Comparison of ENCODE assay signal across 13 cellular contexts in genomic region chr1:246577082-246577719, GRCh38. TPM values are rescaled to one million over a fixed set of nuclear protein-coding genes. Genes with fewer than 3 reads are reported as not detected.
DNase-seq lines count a peak whose midpoint lies in the region; ATAC-seq, FAIRE-seq and TF ChIP-seq lines count a peak whose summit lies in the region.
"Had no signal": no experiment of that assay in that cellular context is flagged by ENCODE, and none has a peak within 500 bp of the region (broad histone marks: within the 10 kb centered on the region; RNA-seq: fewer than 3 reads in every experiment).

No MANE protein-coding gene starts in this region.

- H3K9me3 ChIP-seq in CD4-positive, alpha-beta T cell (ENCODE audit: control insufficient read depth, low read length): no peaks in the 10 kb centered on the region
- no peaks in the 10 kb centered on the region for H3K9me3 ChIP-seq in naive thymus-derived CD4-positive, alpha-beta T cell (ENCODE audit: control insufficient read depth in 2 of 3, low read length in 3 of 3)

- peak overlapping the region; percentile 81 for H3K27ac Mint-ChIP-seq in CD4-positive, alpha-beta T cell
- peak overlapping the region; percentile 48 for H3K27ac Mint-ChIP-seq in activated CD4-positive, alpha-beta memory T cell treated with anti-CD3 and anti-CD28 coated beads, Interleukin-2, amount 10 ng/mL, durations not matched to agents 7 days and 5 days
- H3K27ac Mint-ChIP-seq in naive thymus-derived CD4-positive, alpha-beta T cell: peak overlapping the region; percentile 24 to 90 (median 82)

- intact Hi-C loops in CD4-positive, alpha-beta T cell (cut with DNase I, micrococcal nuclease): loop anchor here in 1 of 2 experiments (10.0 kb wide), 1 partner anchor 1612 kb away; a partner anchor contains a TSS
- intact Hi-C loops in naive thymus-derived CD4-positive, alpha-beta T cell (cut with micrococcal nuclease): loop anchor here in 1 of 2 donors (1.0 kb wide), 2 partner anchors 10 to 14 kb away; no protein-coding TSS in a partner anchor

- H3K27ac ChIP-seq in CD4-positive, alpha-beta T cell (ENCODE audit: low read depth, low read length): no peak overlapping the region
- H3K27ac ChIP-seq in naive thymus-derived CD4-positive, alpha-beta T cell (ENCODE audit: low read depth, low read length): peak overlapping the region; percentile 68
- H3K27ac ChIP-seq: foreskin keratinocyte, RWPE1 had no signal

- POLR2A ChIA-PET in CD4-positive, alpha-beta T cell (lab: Charles Lee): no interaction called here
- POLR2A ChIA-PET in activated CD4-positive, alpha-beta memory T cell treated with anti-CD3 and anti-CD28 coated beads, Interleukin-2, amount 10 ng/mL, durations not matched to agents 7 days and 5 days (lab: Charles Lee): interaction anchor here (1.2 kb wide), 1 partner anchor 10 kb away, joined by 3 read pairs; no protein-coding TSS in a partner anchor
- POLR2A ChIA-PET in naive thymus-derived CD4-positive, alpha-beta T cell (lab: Charles Lee): interaction anchor here (0.9 kb wide), 1 partner anchor 10 kb away, joined by 3 read pairs; no protein-coding TSS in a partner anchor

- peaks cover 0 to 52% of the 10 kb centered on the region in 2 donors for H3K4me1 ChIP-seq in naive thymus-derived CD4-positive, alpha-beta T cell (ENCODE audit: control insufficient read depth in 2 of 2, insufficient read depth in 2 of 2, low read length in 2 of 2)
- H3K4me1 ChIP-seq: foreskin keratinocyte had no signal

- peak; percentile 84 for FAIRE-seq in GM12892 (lab: Jason Lieb, UNC)

- H3K27me3 Mint-ChIP-seq in CD4-positive, alpha-beta T cell: no peaks in the 10 kb centered on the region
- no peaks in the 10 kb centered on the region for H3K27me3 Mint-ChIP-seq in activated CD4-positive, alpha-beta memory T cell treated with anti-CD3 and anti-CD28 coated beads, Interleukin-2, amount 10 ng/mL, durations not matched to agents 7 days and 5 days
- no peaks in the 10 kb centered on the region for H3K27me3 Mint-ChIP-seq in naive thymus-derived CD4-positive, alpha-beta T cell

- H3K27me3 ChIP-seq in CD4-positive, alpha-beta T cell (ENCODE audit: control insufficient read depth, insufficient read depth, low read length): no peaks in the 10 kb centered on the region
- no peaks in the 10 kb centered on the region for H3K27me3 ChIP-seq in naive thymus-derived CD4-positive, alpha-beta T cell (ENCODE audit: control insufficient read depth in 2 of 2, insufficient read depth in 2 of 2, low read length in 2 of 2)
- H3K27me3 ChIP-seq: foreskin keratinocyte had no signal

- H3K36me3 Mint-ChIP-seq in CD4-positive, alpha-beta T cell (ENCODE audit: low read depth): peaks cover 45% of the 10 kb centered on the region
- peaks cover 30% of the 10 kb centered on the region for H3K36me3 Mint-ChIP-seq in activated CD4-positive, alpha-beta memory T cell treated with anti-CD3 and anti-CD28 coated beads, Interleukin-2, amount 10 ng/mL, durations not matched to agents 7 days and 5 days (ENCODE audit: low read depth)
- peaks cover 0 to 29% (median 21%) of the 10 kb centered on the region in 5 donors for H3K36me3 Mint-ChIP-seq in naive thymus-derived CD4-positive, alpha-beta T cell

- H3K4me1 Mint-ChIP-seq in CD4-positive, alpha-beta T cell (ENCODE audit: low read depth): peaks cover 83% of the 10 kb centered on the region
- H3K4me1 Mint-ChIP-seq in activated CD4-positive, alpha-beta memory T cell treated with anti-CD3 and anti-CD28 coated beads, Interleukin-2, amount 10 ng/mL, durations not matched to agents 7 days and 5 days: peaks cover 49% of the 10 kb centered on the region
- peaks cover 44 to 93% (median 78%) of the 10 kb centered on the region in 7 donors for H3K4me1 Mint-ChIP-seq in naive thymus-derived CD4-positive, alpha-beta T cell

- H3K4me3 ChIP-seq in naive thymus-derived CD4-positive, alpha-beta T cell (ENCODE audit: low read length): no peak overlapping the region

- peaks cover 0 to 3% (median 0%) of the 10 kb centered on the region in 3 experiments for H3K36me3 ChIP-seq in naive thymus-derived CD4-positive, alpha-beta T cell (ENCODE audit: control insufficient read depth in 2 of 3, insufficient read depth in 3 of 3, low read length in 3 of 3)

- no peak for TF ChIP-seq POLR2A in GM12892 (IDR thresholded peaks at IDR 0.05; ENCODE audit: low read depth, low read length)

- no peak for TF ChIP-seq CTCF in CD4-positive, alpha-beta T cell (IDR thresholded peaks at IDR 0.05)

- DNase-seq in CD4-positive, alpha-beta T cell: no peak
- DNase-seq in GM12892 (ENCODE audit: insufficient read length): no peak
- no peak for DNase-seq in activated CD4-positive, alpha-beta memory T cell treated with anti-CD3 and anti-CD28 coated beads, Interleukin-2, amount 10 ng/mL, durations not matched to agents 7 days and 5 days
- peak in 4 of 9 donors; percentile 19 to 45 (median 25) for DNase-seq in naive thymus-derived CD4-positive, alpha-beta T cell
- no peak for DNase-seq in NCI-H82 (lab: John Stamatoyannopoulos, UW)
- DNase-seq in DMS79 treated with DMSO at 0.1 percent for 48 hours (lab: John Stamatoyannopoulos, UW): no peak
- DNase-seq: effector CD8-positive, alpha-beta T cell; foreskin keratinocyte; islet precursor cell; NCI-H345 had no signal

- H3K4me3 Mint-ChIP-seq in CD4-positive, alpha-beta T cell: peak overlapping the region; percentile 72
- H3K4me3 Mint-ChIP-seq in activated CD4-positive, alpha-beta memory T cell treated with anti-CD3 and anti-CD28 coated beads, Interleukin-2, amount 10 ng/mL, durations not matched to agents 7 days and 5 days: peak overlapping the region; percentile 1
- H3K4me3 Mint-ChIP-seq in naive thymus-derived CD4-positive, alpha-beta T cell: peak overlapping the region; percentile 52 to 87 (median 81)

- ATAC-seq in CD4-positive, alpha-beta T cell (ENCODE audit: poor library complexity): peak; percentile 54
- ATAC-seq in naive thymus-derived CD4-positive, alpha-beta T cell: peak; percentile 81
- ATAC-seq in GM21367 (IDR thresholded peaks at IDR 0.05; ENCODE audit: unreplicated experiment) (no peak), HG03175 (IDR thresholded peaks at IDR 0.05; ENCODE audit: unreplicated experiment) (no peak)
- ATAC-seq: foreskin keratinocyte had no signal

- no peaks in the 10 kb centered on the region for H3K9me3 Mint-ChIP-seq in CD4-positive, alpha-beta T cell
- peaks cover 4% of the 10 kb centered on the region for H3K9me3 Mint-ChIP-seq in activated CD4-positive, alpha-beta memory T cell treated with anti-CD3 and anti-CD28 coated beads, Interleukin-2, amount 10 ng/mL, durations not matched to agents 7 days and 5 days
- no peaks in the 10 kb centered on the region for H3K9me3 Mint-ChIP-seq in naive thymus-derived CD4-positive, alpha-beta T cell

- CTCF ChIA-PET in CD4-positive, alpha-beta T cell (lab: Charles Lee): interaction anchor here (1.2 kb wide), 1 partner anchor 18 kb away, joined by 3 read pairs; no protein-coding TSS in a partner anchor
- CTCF ChIA-PET in activated CD4-positive, alpha-beta memory T cell treated with anti-CD3 and anti-CD28 coated beads, Interleukin-2, amount 10 ng/mL, durations not matched to agents 7 days and 5 days (lab: Charles Lee): no interaction called here
- CTCF ChIA-PET in naive thymus-derived CD4-positive, alpha-beta T cell (lab: Charles Lee): no interaction called here

RNA-seq across cellular contexts. Expression of gene CNST, which starts 10.9 kb away (rescaled TPM):
- total RNA-seq in CD4-positive, alpha-beta T cell: 10 to 100 TPM; 71.9 to 72.6 TPM
- 7.7 TPM for polyA plus RNA-seq in GM12892 (2012; ENCODE audit: missing spikeins)
- total RNA-seq in activated CD4-positive, alpha-beta memory T cell treated with anti-CD3 and anti-CD28 coated beads, Interleukin-2, amount 10 ng/mL, durations not matched to agents 7 days and 5 days: 10 to 100 TPM; 36.2 to 39.3 TPM
- 100 to 1,000 TPM in 2 of 5 experiments, 10 to 100 TPM in 3; 30.5 to 111 (median 80.2) TPM for total RNA-seq in naive thymus-derived CD4-positive, alpha-beta T cell
- polyA plus RNA-seq in naive thymus-derived CD4-positive, alpha-beta T cell: 10 to 100 TPM; 52.8 to 58.8 TPM

RNA-seq across cellular contexts. Expression of gene TFB2M, which starts 11.1 kb away (rescaled TPM):
- 1 to 10 TPM; 8.0 to 9.0 TPM for total RNA-seq in CD4-positive, alpha-beta T cell
- 20.8 TPM for polyA plus RNA-seq in GM12892 (2012; ENCODE audit: missing spikeins)
- 1 to 10 TPM; 7.4 to 9.0 TPM for total RNA-seq in activated CD4-positive, alpha-beta memory T cell treated with anti-CD3 and anti-CD28 coated beads, Interleukin-2, amount 10 ng/mL, durations not matched to agents 7 days and 5 days
- total RNA-seq in naive thymus-derived CD4-positive, alpha-beta T cell: 10 to 100 TPM in 3 of 5 experiments, 1 to 10 TPM in 2; 9.5 to 12.2 (median 10.3) TPM
- polyA plus RNA-seq in naive thymus-derived CD4-positive, alpha-beta T cell: 10 to 100 TPM; 12.1 to 18.2 TPM

Comparison
In these comparisons a context has a peak if more than half of its experiments do, and no peak if none do; other contexts are left out.
1. ATAC-seq: peak in CD4-positive, alpha-beta T cell (single experiment) and naive thymus-derived CD4-positive, alpha-beta T cell (single experiment); none in GM21367 (single experiment) and HG03175 (single experiment).
2. H3K4me3 Mint-ChIP-seq: peak in every context shown above with its lines; median percentile 81 in naive thymus-derived CD4-positive, alpha-beta T cell; 72 in CD4-positive, alpha-beta T cell; 1 in activated CD4-positive, alpha-beta memory T cell treated with anti-CD3 and anti-CD28 coated beads, Interleukin-2, amount 10 ng/mL, durations not matched to agents 7 days and 5 days.
3. Peak in every context shown above with its lines, with median percentiles within 50 percentile points of each other: H3K27ac Mint-ChIP-seq.